In genomic region chr13:114235697-114236096, GRCh38 we compare ENCODE assay signal across 8 cellular contexts. TPM values are rescaled to one million over a fixed set of nuclear protein-coding genes. Genes with fewer than 3 reads are reported as not detected.
DNase-seq lines count a peak whose midpoint lies in the region; ATAC-seq and TF ChIP-seq lines count a peak whose summit lies in the region.

No MANE protein-coding gene starts in this region.

- DNase-seq in RWPE2 (ENCODE audit: low spot score) (no peak), prostate gland (ENCODE audit: low spot score) (no peak), SHP77 (lab: John Stamatoyannopoulos, UW) (no peak), COR-L47 (lab: John Stamatoyannopoulos, UW) (no peak), NCI-H2029 (lab: John Stamatoyannopoulos, UW) (no peak)
- no peak for DNase-seq in central memory CD4-positive, alpha-beta T cell

- WGBS in esophagus, 2 donors = 11% methylated on average over 10 of the region's 10 CpGs
- 19% methylated on average over 10 of the region's 10 CpGs for WGBS in prostate gland

- H3K4me3 ChIP-seq in GM08714 (ENCODE audit: low read length) = peak overlapping the region; percentile 91
- peak overlapping the region; percentile 83 for H3K4me3 ChIP-seq in RWPE2 (ENCODE audit: severe bottlenecking)
- peak overlapping the region; percentile 24 to 82 for H3K4me3 ChIP-seq in esophagus (ENCODE audit: low read depth in 1 of 2, low read length in 2 of 2)
- H3K4me3 ChIP-seq in prostate gland = peak overlapping the region; percentile 84 to 91

- H3K36me3 ChIP-seq in RWPE2 (ENCODE audit: low read depth) (peaks cover 41% of the 10 kb centered on the region), esophagus (ENCODE audit: control insufficient read depth in 2 of 2, insufficient read depth in 2 of 2, low read length in 1 of 2) (peaks cover 3 to 10% of the 10 kb centered on the region in 2 donors), prostate gland (peaks cover 0 to 13% of the 10 kb centered on the region in 2 donors)

- H3K27me3 ChIP-seq in RWPE2 (ENCODE audit: insufficient read depth, poor library complexity, severe bottlenecking) (no peaks in the 10 kb centered on the region), esophagus (ENCODE audit: control insufficient read depth in 1 of 2, insufficient read depth in 2 of 2, low read length in 2 of 2) (no peaks in the 10 kb centered on the region), prostate gland (replicated peaks; ENCODE audit: insufficient read depth) (no peaks in the 10 kb centered on the region)

- intact Hi-C loops in prostate gland (cut with DNase I) = no loop called here

- TF ChIP-seq POLR2A in prostate gland (IDR thresholded peaks at IDR 0.05) = no peak

- peaks cover 10% of the 10 kb centered on the region for H3K4me1 ChIP-seq in RWPE2 (ENCODE audit: insufficient read depth, poor library complexity, severe bottlenecking)
- no peaks in the 10 kb centered on the region for H3K4me1 ChIP-seq in esophagus (ENCODE audit: control insufficient read depth in 2 of 2, insufficient read depth in 2 of 2, low read length in 1 of 2)
- H3K4me1 ChIP-seq in prostate gland (replicated peaks) = no peaks in the 10 kb centered on the region

- peak overlapping the region; percentile 57 for H3K27ac ChIP-seq in RWPE2 (ENCODE audit: poor library complexity, severe bottlenecking)
- H3K27ac ChIP-seq in esophagus (ENCODE audit: low read depth in 2 of 2, low read length in 1 of 2) = no peak overlapping the region
- peak overlapping the region in 1 of 2 donors; percentile 80 for H3K27ac ChIP-seq in prostate gland

- TF ChIP-seq CTCF in RWPE2 (IDR thresholded peaks at IDR 0.05; ENCODE audit: poor library complexity, severe bottlenecking) (no peak), prostate gland (IDR thresholded peaks at IDR 0.05) (no peak)

- ATAC-seq in RWPE2 (ENCODE audit: low read depth) = no peak

- H3K9me3 ChIP-seq in RWPE2 (ENCODE audit: severe bottlenecking) (no peaks in the 10 kb centered on the region), esophagus (ENCODE audit: control insufficient read depth in 2 of 2, insufficient read depth in 1 of 2, low read depth in 1 of 2, low read length in 1 of 2) (no peaks in the 10 kb centered on the region), prostate gland (no peaks in the 10 kb centered on the region)

RNA-seq across cellular contexts. Expression of gene CDC16, which starts 1.0 kb away (rescaled TPM):
- 10 to 100 TPM; 33.4 to 36.1 TPM for polyA plus RNA-seq in esophagus
- 10 to 100 TPM; 37.7 to 75.0 TPM for total RNA-seq in prostate gland

RNA-seq across cellular contexts. Expression of gene UPF3A, which starts 45.7 kb away (rescaled TPM):
- polyA plus RNA-seq in esophagus = 10 to 100 TPM; 32.1 to 43.1 TPM
- 10 to 100 TPM; 30.6 to 62.9 TPM for total RNA-seq in prostate gland

RNA-seq across cellular contexts. Expression of gene CFAP97D2, which starts 56.6 kb away (rescaled TPM):
- not detected for polyA plus RNA-seq in esophagus
- total RNA-seq in prostate gland = under 1 TPM in 1 of 2 donors, not detected in 1; 0.62 TPM
